29 cellular contexts compared by ENCODE assay signal in genomic region chr1:44375547-44375946, GRCh38.
"Had no signal": no experiment of that assay in that cellular context is flagged by ENCODE, and none has a peak within 500 bp of the region (broad histone marks: within the 10 kb centered on the region; RNA-seq: fewer than 3 reads in every experiment).

No MANE protein-coding gene starts in this region.

- H3K4me1 ChIP-seq: colonic mucosa, esophagus muscularis mucosa, esophagus squamous epithelium, foreskin keratinocyte, gastrocnemius medialis, gastroesophageal sphincter, heart left ventricle, heart right ventricle had no signal

- H3K9me3 ChIP-seq: colonic mucosa, esophagus muscularis mucosa, esophagus squamous epithelium, gastrocnemius medialis, gastroesophageal sphincter, heart left ventricle, heart right ventricle had no signal

- ATAC-seq: effector memory CD8-positive, alpha-beta T cell; esophagus mucosa; foreskin keratinocyte; gastrocnemius medialis; gastroesophageal sphincter; heart left ventricle; heart right ventricle had no signal

- H3K4me3 Mint-ChIP-seq: dendritic cell treated with granulocyte-macrophage colony-stimulating factor and Interleukin-4, amounts not matched to agents 40 ng/mL and 50 ng/mL, for 4 days; effector memory CD8-positive, alpha-beta T cell; endodermal cell had no signal

- H3K36me3 ChIP-seq: colonic mucosa, esophagus muscularis mucosa, esophagus squamous epithelium, gastrocnemius medialis, gastroesophageal sphincter, heart left ventricle, heart right ventricle had no signal

- H3K27me3 ChIP-seq: colonic mucosa, dorsolateral prefrontal cortex, esophagus muscularis mucosa, gastrocnemius medialis, gastroesophageal sphincter, heart left ventricle, heart right ventricle had no signal

- H3K4me3 ChIP-seq: colonic mucosa, coronary artery, dorsolateral prefrontal cortex, esophagus muscularis mucosa, esophagus squamous epithelium, gastrocnemius medialis, gastroesophageal sphincter, heart left ventricle, heart right ventricle, hepatocyte had no signal

- DNase-seq: colonic mucosa; cortex of kidney; dermis blood vessel endothelial cell; dorsolateral prefrontal cortex; effector CD4-positive, alpha-beta T cell; effector CD8-positive, alpha-beta T cell; effector memory CD4-positive, alpha-beta T cell; effector memory CD8-positive, alpha-beta T cell; endodermal cell; erythroblast; esophagus squamous epithelium; foreskin fibroblast; foreskin keratinocyte; foreskin melanocyte; gastrocnemius medialis; head of caudate nucleus; heart left ventricle; heart right ventricle had no signal

- FAIRE-seq: colon, endometrium, endothelial cell of umbilical vein, frontal cortex had no signal

- H3K27ac ChIP-seq: colonic mucosa, coronary artery, dorsolateral prefrontal cortex, epithelial cell of prostate, esophagus muscularis mucosa, esophagus squamous epithelium, foreskin keratinocyte, gastrocnemius medialis, gastroesophageal sphincter, heart left ventricle, heart right ventricle, hepatocyte had no signal

- H3K27ac Mint-ChIP-seq: dendritic cell treated with granulocyte-macrophage colony-stimulating factor and Interleukin-4, amounts not matched to agents 40 ng/mL and 50 ng/mL, for 4 days; effector memory CD8-positive, alpha-beta T cell; endodermal cell had no signal

- H3K27me3 Mint-ChIP-seq: dendritic cell treated with granulocyte-macrophage colony-stimulating factor and Interleukin-4, amounts not matched to agents 40 ng/mL and 50 ng/mL, for 4 days had no signal

- H2AFZ ChIP-seq: hepatocyte had no signal

- H3K79me2 ChIP-seq: hepatocyte had no signal

- H3K9me3 Mint-ChIP-seq: dendritic cell treated with granulocyte-macrophage colony-stimulating factor and Interleukin-4, amounts not matched to agents 40 ng/mL and 50 ng/mL, for 4 days; effector memory CD8-positive, alpha-beta T cell; endodermal cell had no signal

- H3K4me2 ChIP-seq: hepatocyte had no signal
